Comparison of ENCODE assay signal across 18 cellular contexts in the genomic region with DNA sequence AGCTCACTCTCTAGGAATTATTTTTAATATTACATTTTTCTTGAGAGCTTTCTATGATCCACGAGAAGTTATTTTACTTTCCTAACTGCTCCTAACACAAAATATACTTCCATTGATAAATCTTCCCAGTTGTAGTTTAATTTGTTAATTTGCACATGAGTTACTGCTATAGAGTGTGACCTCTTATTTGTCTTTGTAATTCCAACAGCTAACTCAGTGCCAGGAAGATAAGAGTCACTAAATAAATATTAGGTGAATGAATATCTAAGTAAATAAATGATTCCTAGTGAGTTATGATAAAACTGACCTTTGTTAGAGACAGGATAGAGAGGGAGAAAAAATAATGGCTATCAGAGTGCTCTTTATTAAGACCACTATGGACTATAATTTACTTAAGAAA.
DNase-seq lines count a peak whose midpoint lies in the region; ATAC-seq and TF ChIP-seq lines count a peak whose summit lies in the region.
"Had no signal": no experiment of that assay in that cellular context is flagged by ENCODE, and none has a peak within 500 bp of the region (broad histone marks: within the 10 kb centered on the region; RNA-seq: fewer than 3 reads in every experiment).

No MANE protein-coding gene starts in this region.

- H3K79me2 ChIP-seq in ACC112 (ENCODE audit: control insufficient read depth, insufficient read depth, low read length, unreplicated experiment), result no peaks in the 10 kb centered on the region

- no peak for ATAC-seq in Panc1
- ATAC-seq in Right ventricle myocardium superior (ENCODE audit: poor library complexity), result no peak
- ATAC-seq in WTC11, result no peak
- ATAC-seq: CD8-positive, alpha-beta T cell; effector memory CD8-positive, alpha-beta T cell had no signal

- H3K4me1 Mint-ChIP-seq in type B pancreatic cell (ENCODE audit: unreplicated experiment), result peaks cover 5% of the 10 kb centered on the region
- H3K4me1 Mint-ChIP-seq in WTC11, result peaks cover 8% of the 10 kb centered on the region

- no peaks in the 10 kb centered on the region for H3K9me3 Mint-ChIP-seq in type B pancreatic cell
- no peaks in the 10 kb centered on the region for H3K9me3 Mint-ChIP-seq in WTC11
- H3K9me3 Mint-ChIP-seq: T-helper 1 cell treated with Interleukin-12 subunit alpha and Interleukin-12 subunit beta and Interleukin-4 antibody, amounts not matched to agents 30 μg/mL and 1 μg/mL, for 36 hours had no signal

- H3K27me3 ChIP-seq in ACC112 (ENCODE audit: insufficient read depth, low read length) (no peaks in the 10 kb centered on the region), Panc1 (ENCODE audit: control insufficient read depth, insufficient read depth, low read length) (no peaks in the 10 kb centered on the region)
- H3K27me3 ChIP-seq: SJCRH30 had no signal

- H3K9me3 ChIP-seq in Panc1 (ENCODE audit: control insufficient read depth, insufficient read depth, low read depth, low read length), result no peaks in the 10 kb centered on the region
- H3K9me3 ChIP-seq: SJCRH30 had no signal

- intact Hi-C loops in Panc1 (cut with micrococcal nuclease; ENCODE audit: unreplicated experiment), result no loop called here
- intact Hi-C loops in Right ventricle myocardium superior (cut with DNase I), result no loop called here

- H3K27ac ChIP-seq in ACC112 (ENCODE audit: low read depth, low read length) (peak overlapping the region; percentile 22; the same call in 1 of the 2 replicates), Panc1 (ENCODE audit: low read length) (no peak overlapping the region)
- H3K27ac ChIP-seq: SJCRH30 had no signal

- H3K36me3 Mint-ChIP-seq in type B pancreatic cell (no peaks in the 10 kb centered on the region), WTC11 (no peaks in the 10 kb centered on the region)
- H3K36me3 Mint-ChIP-seq: activated CD4-positive, alpha-beta memory T cell treated with anti-CD3 and anti-CD28 coated beads for 36 hours; CD8-positive, alpha-beta T cell had no signal

- H3K4me1 ChIP-seq in ACC112 (ENCODE audit: control insufficient read depth, insufficient read depth, low read length, unreplicated experiment) (peaks cover 16% of the 10 kb centered on the region), Panc1 (ENCODE audit: control insufficient read depth, insufficient read depth, low read length) (peaks cover 3% of the 10 kb centered on the region; the same call in 1 of the 2 replicates)
- H3K4me1 ChIP-seq: SJCRH30 had no signal

- H3K4me3 Mint-ChIP-seq in type B pancreatic cell, result no peak overlapping the region
- no peak overlapping the region for H3K4me3 Mint-ChIP-seq in WTC11
- H3K4me3 Mint-ChIP-seq: activated CD4-positive, alpha-beta memory T cell treated with anti-CD3 and anti-CD28 coated beads for 36 hours; CD8-positive, alpha-beta T cell; effector memory CD8-positive, alpha-beta T cell; T-helper 1 cell treated with Interleukin-12 subunit alpha and Interleukin-12 subunit beta and Interleukin-4 antibody, amounts not matched to agents 30 μg/mL and 1 μg/mL, for 36 hours had no signal

- CTCF ChIA-PET in Panc1 (lab: Charles Lee), result no interaction called here
- CTCF ChIA-PET in WTC11 (lab: Charles Lee), result no interaction called here

- no peak overlapping the region for H3K4me3 ChIP-seq in ACC112 (ENCODE audit: low read depth, low read length)
- no peak overlapping the region for H3K4me3 ChIP-seq in Panc1 (ENCODE audit: low read depth in 2 of 2, low read length in 2 of 2)
- H3K4me3 ChIP-seq: lung, SJCRH30 had no signal

- H3K27me3 Mint-ChIP-seq in type B pancreatic cell (no peaks in the 10 kb centered on the region), WTC11 (ENCODE audit: low read depth) (no peaks in the 10 kb centered on the region)
- H3K27me3 Mint-ChIP-seq: activated CD4-positive, alpha-beta memory T cell treated with anti-CD3 and anti-CD28 coated beads for 36 hours; effector memory CD8-positive, alpha-beta T cell had no signal

- peak overlapping the region; percentile 17 for H2AFZ ChIP-seq in ACC112 (ENCODE audit: low read length, unreplicated experiment)

- H3K27ac Mint-ChIP-seq in type B pancreatic cell, result no peak overlapping the region
- H3K27ac Mint-ChIP-seq in WTC11, result no peak overlapping the region
- H3K27ac Mint-ChIP-seq: activated CD4-positive, alpha-beta memory T cell treated with anti-CD3 and anti-CD28 coated beads for 36 hours; CD8-positive, alpha-beta T cell; effector memory CD8-positive, alpha-beta T cell; T-helper 1 cell treated with Interleukin-12 subunit alpha and Interleukin-12 subunit beta and Interleukin-4 antibody, amounts not matched to agents 30 μg/mL and 1 μg/mL, for 36 hours had no signal

- no peak for TF ChIP-seq CTCF in Panc1 (IDR thresholded peaks at IDR 0.05)
- TF ChIP-seq CTCF in type B pancreatic cell (conservative IDR thresholded peaks at IDR 0.05), result no peak
- TF ChIP-seq CTCF in WTC11 (IDR thresholded peaks at IDR 0.05), result no peak

- in situ Hi-C loops in Panc1 (cut with HindIII; ENCODE audit: low pct_unique_long_range_greater_than_20kb, low sequenced_read_pairs), result no loop called here

- H3K36me3 ChIP-seq in ACC112 (ENCODE audit: insufficient read depth, low read length) (no peaks in the 10 kb centered on the region), Panc1 (ENCODE audit: control insufficient read depth, insufficient read depth, low read length) (no peaks in the 10 kb centered on the region)
- H3K36me3 ChIP-seq: SJCRH30 had no signal

- POLR2A ChIA-PET in Panc1 (lab: Charles Lee), result interaction anchor here (0.6 to 0.7 kb wide), 2 partner anchors 113 to 964 kb away, joined by 3 to 7 read pairs; no protein-coding TSS in a partner anchor
- POLR2A ChIA-PET in WTC11 (lab: Charles Lee), result no interaction called here

- no TSS peak for BruUV-seq in Panc1 (replicated peaks; lab: Mats Ljungman, UMichigan)

- DNase-seq in LHCN-M2 (ENCODE audit: low read depth), result peak; percentile 17
- peak; percentile 59 for DNase-seq in Panc1 (ENCODE audit: low read depth, low spot score)
- peak; percentile 69 for DNase-seq in kidney glomerular epithelial cell (lab: John Stamatoyannopoulos, UW)
- no peak for DNase-seq in Right ventricle myocardium superior
- no peak for DNase-seq in type B pancreatic cell (ENCODE audit: extremely low spot score, unreplicated experiment)
- no peak for DNase-seq in NOMO-1 treated with DMSO at 0.1 percent for 48 hours (lab: John Stamatoyannopoulos, UW; ENCODE audit: unreplicated experiment)
- no peak for DNase-seq in WTC11 (ENCODE audit: low spot score)
- DNase-seq: activated CD4-positive, alpha-beta memory T cell treated with anti-CD3 and anti-CD28 coated beads for 36 hours; activated naive CD4-positive, alpha-beta T cell; anterior cingulate cortex; CD8-positive, alpha-beta T cell; effector memory CD8-positive, alpha-beta T cell; NCI-H1436 treated with DMSO at 0.1 percent for 48 hours; retina; SJCRH30 had no signal

TF ChIP-seq in WTC11, 78 proteins besides CTCF, POLR2A, EP300 and RAD21:
- TF ChIP-seq, protein P1, sequence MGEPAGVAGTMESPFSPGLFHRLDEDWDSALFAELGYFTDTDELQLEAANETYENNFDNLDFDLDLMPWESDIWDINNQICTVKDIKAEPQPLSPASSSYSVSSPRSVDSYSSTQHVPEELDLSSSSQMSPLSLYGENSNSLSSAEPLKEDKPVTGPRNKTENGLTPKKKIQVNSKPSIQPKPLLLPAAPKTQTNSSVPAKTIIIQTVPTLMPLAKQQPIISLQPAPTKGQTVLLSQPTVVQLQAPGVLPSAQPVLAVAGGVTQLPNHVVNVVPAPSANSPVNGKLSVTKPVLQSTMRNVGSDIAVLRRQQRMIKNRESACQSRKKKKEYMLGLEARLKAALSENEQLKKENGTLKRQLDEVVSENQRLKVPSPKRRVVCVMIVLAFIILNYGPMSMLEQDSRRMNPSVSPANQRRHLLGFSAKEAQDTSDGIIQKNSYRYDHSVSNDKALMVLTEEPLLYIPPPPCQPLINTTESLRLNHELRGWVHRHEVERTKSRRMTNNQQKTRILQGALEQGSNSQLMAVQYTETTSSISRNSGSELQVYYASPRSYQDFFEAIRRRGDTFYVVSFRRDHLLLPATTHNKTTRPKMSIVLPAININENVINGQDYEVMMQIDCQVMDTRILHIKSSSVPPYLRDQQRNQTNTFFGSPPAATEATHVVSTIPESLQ (CRISPR knock-in tag; IDR thresholded peaks at IDR 0.05), result no peak
- no peak for TF ChIP-seq RORB (CRISPR knock-in tag; IDR thresholded peaks at IDR 0.05)
- TF ChIP-seq NFE2L1 (CRISPR knock-in tag; IDR thresholded peaks at IDR 0.05), result no peak
- no peak for TF ChIP-seq MAX (CRISPR knock-in tag; IDR thresholded peaks at IDR 0.05)
- no peak for TF ChIP-seq KAT7 (CRISPR knock-in tag; IDR thresholded peaks at IDR 0.05; ENCODE audit: borderline replicate concordance)
- no peak for TF ChIP-seq ZNF317 (CRISPR knock-in tag; IDR thresholded peaks at IDR 0.05; ENCODE audit: borderline replicate concordance, low read depth)
- no peak for TF ChIP-seq HMGA2 (CRISPR knock-in tag; IDR thresholded peaks at IDR 0.05)
- TF ChIP-seq NR2C2 (CRISPR knock-in tag; IDR thresholded peaks at IDR 0.05), result no peak
- no peak for TF ChIP-seq TEAD1 (CRISPR knock-in tag; IDR thresholded peaks at IDR 0.05)
- TF ChIP-seq ESRRA (CRISPR knock-in tag; IDR thresholded peaks at IDR 0.05; ENCODE audit: borderline replicate concordance), result no peak
- TF ChIP-seq NFATC4 (CRISPR knock-in tag; IDR thresholded peaks at IDR 0.05), result no peak

Comparison
In these comparisons a context has a peak if more than half of its experiments do, and no peak if none do; other contexts are left out.
1. DNase-seq: peak in LHCN-M2 (single experiment), Panc1 (single experiment) and kidney glomerular epithelial cell (single experiment); none in Right ventricle myocardium superior (single experiment), type B pancreatic cell (single experiment), NOMO-1 treated with DMSO at 0.1 percent for 48 hours (single experiment) and WTC11 (single experiment).